Comparison of ENCODE assay signal across 9 cellular contexts in the genomic region with DNA sequence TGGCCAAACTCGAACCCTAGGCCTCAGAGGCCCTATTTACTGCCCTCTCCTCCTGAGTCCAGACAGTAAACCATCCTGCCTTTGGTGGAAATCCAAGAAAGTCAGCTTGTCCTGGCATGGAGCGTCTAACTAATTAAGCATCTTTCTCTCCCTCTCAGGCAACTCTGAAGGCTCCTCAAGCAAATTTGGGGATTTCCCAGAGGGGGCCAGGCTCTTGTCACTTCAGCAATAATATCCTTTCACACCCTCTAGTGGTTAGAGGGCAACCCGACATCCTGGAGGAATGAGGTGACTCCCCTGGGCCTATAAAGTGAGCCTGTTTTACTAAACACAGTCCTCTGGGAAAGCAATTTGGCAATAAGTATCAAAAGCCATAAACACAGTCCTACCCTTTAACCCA.
A peak's percentile ranks its signal among the peaks of the same experiment; 100 is the strongest.
DNase-seq lines count a peak whose midpoint lies in the region; ATAC-seq and TF ChIP-seq lines count a peak whose summit lies in the region.
"Had no signal": no experiment of that assay in that cellular context is flagged by ENCODE, and none has a peak within 500 bp of the region (broad histone marks: within the 10 kb centered on the region; RNA-seq: fewer than 3 reads in every experiment).

No MANE protein-coding gene starts in this region.

- H3K4me1 ChIP-seq in DOHH2 (ENCODE audit: control insufficient read depth, low read length) = 0 out of 2 replicates have a peak, but pooled peaks cover 3% of the 10 kb centered on the region
- peaks cover 4% of the 10 kb centered on the region for H3K4me1 ChIP-seq in adipocyte (ENCODE audit: control insufficient read depth, insufficient read depth, low read length)
- H3K4me1 ChIP-seq in mesenchymal stem cell (ENCODE audit: control insufficient read depth, insufficient read depth, low read depth, low read length) = no peaks in the 10 kb centered on the region
- no peaks in the 10 kb centered on the region for H3K4me1 ChIP-seq in ascending aorta
- H3K4me1 ChIP-seq: body of pancreas had no signal

- no peak overlapping the region for H4K91ac ChIP-seq in mesenchymal stem cell (ENCODE audit: low read length)

- H4K20me1 ChIP-seq in DOHH2 (ENCODE audit: control insufficient read depth, insufficient read depth, low read depth, low read length) (no peaks in the 10 kb centered on the region), SU-DHL-6 (ENCODE audit: low read depth, low read length) (no peaks in the 10 kb centered on the region)

- H3K27me3 ChIP-seq in DOHH2 (ENCODE audit: control insufficient read depth, low read length) = 0 out of 2 replicates have a peak, but pooled peaks cover 2% of the 10 kb centered on the region
- no peaks in the 10 kb centered on the region for H3K27me3 ChIP-seq in SU-DHL-6 (ENCODE audit: low read length)
- H3K27me3 ChIP-seq in adipocyte (replicated peaks; ENCODE audit: control insufficient read depth, insufficient read depth, low read length) = no peaks in the 10 kb centered on the region
- H3K27me3 ChIP-seq in mesenchymal stem cell (ENCODE audit: control insufficient read depth in 1 of 2, insufficient read depth in 1 of 2, low read length in 2 of 2) = peaks cover 3 to 8% of the 10 kb centered on the region in 2 experiments
- H3K27me3 ChIP-seq in ascending aorta = no peaks in the 10 kb centered on the region
- H3K27me3 ChIP-seq: body of pancreas had no signal

- DNase-seq in adipocyte (ENCODE audit: low read depth) = peak; percentile 73
- peak; percentile 61 for DNase-seq in mesenchymal stem cell
- DNase-seq in cortex of kidney (lab: John Stamatoyannopoulos, UW) = no peak
- no peak for DNase-seq in ascending aorta (ENCODE audit: low spot score in 2 of 2)

- H3K9me2 ChIP-seq in DOHH2 (replicated peaks; ENCODE audit: control insufficient read depth, low read length) (no peaks in the 10 kb centered on the region), SU-DHL-6 (replicated peaks; ENCODE audit: insufficient read depth, low read length) (no peaks in the 10 kb centered on the region)

- H3K14ac ChIP-seq in mesenchymal stem cell (ENCODE audit: low read length in 2 of 2) = no peak overlapping the region

- no peak overlapping the region for H2BK12ac ChIP-seq in mesenchymal stem cell (ENCODE audit: low read length in 2 of 2)

- no peak overlapping the region for H3K23ac ChIP-seq in mesenchymal stem cell (ENCODE audit: low read length in 2 of 2)

- peak; percentile 100 for ATAC-seq in GM21360 (IDR thresholded peaks at IDR 0.05; ENCODE audit: unreplicated experiment)
- ATAC-seq in HG03571 (IDR thresholded peaks at IDR 0.05; ENCODE audit: unreplicated experiment) = peak; percentile 95
- ATAC-seq: body of pancreas had no signal

- H3K36me3 ChIP-seq in DOHH2 (ENCODE audit: control insufficient read depth, low read length) (no peaks in the 10 kb centered on the region), SU-DHL-6 (ENCODE audit: low read length) (no peaks in the 10 kb centered on the region), adipocyte (ENCODE audit: control insufficient read depth, insufficient read depth, low read length, severe bottlenecking) (no peaks in the 10 kb centered on the region), mesenchymal stem cell (ENCODE audit: control insufficient read depth in 1 of 2, insufficient read depth in 2 of 2, low read depth in 1 of 2, low read length in 2 of 2) (no peaks in the 10 kb centered on the region), ascending aorta (no peaks in the 10 kb centered on the region)

- no peak overlapping the region for H3K4me2 ChIP-seq in DOHH2 (ENCODE audit: low read length)
- H3K4me2 ChIP-seq in SU-DHL-6 (ENCODE audit: low read depth, low read length, poor library complexity, severe bottlenecking) = no peak overlapping the region
- H3K4me2 ChIP-seq in mesenchymal stem cell (ENCODE audit: low read length, poor library complexity, severe bottlenecking) = no peak overlapping the region

- TF ChIP-seq CTCF in DOHH2 (IDR thresholded peaks at IDR 0.05; ENCODE audit: low read depth, low read length, poor library complexity, severe bottlenecking) = peak; percentile 53
- peak; percentile 76 for TF ChIP-seq CTCF in SU-DHL-6 (IDR thresholded peaks at IDR 0.05; ENCODE audit: insufficient read depth, low read length, poor library complexity, severe bottlenecking)
- no peak for TF ChIP-seq CTCF in ascending aorta (IDR thresholded peaks at IDR 0.05)

- H2BK5ac ChIP-seq in mesenchymal stem cell (ENCODE audit: low read depth, low read length, poor library complexity, severe bottlenecking) = no peak overlapping the region

- H3K79me1 ChIP-seq in mesenchymal stem cell (replicated peaks; ENCODE audit: low read length, poor library complexity, severe bottlenecking) = no peaks in the 10 kb centered on the region

- no peak overlapping the region for H2AFZ ChIP-seq in SU-DHL-6 (ENCODE audit: low read depth, low read length, severe bottlenecking)
- no peak overlapping the region for H2AFZ ChIP-seq in mesenchymal stem cell (ENCODE audit: low read depth, low read length)

- H3K79me2 ChIP-seq in DOHH2 (ENCODE audit: control insufficient read depth, low read length) (no peaks in the 10 kb centered on the region), SU-DHL-6 (ENCODE audit: insufficient read depth, low read length) (no peaks in the 10 kb centered on the region)

- H3K4me3 ChIP-seq in DOHH2 (ENCODE audit: low read length) = no peak overlapping the region
- no peak overlapping the region for H3K4me3 ChIP-seq in SU-DHL-6 (ENCODE audit: insufficient read depth, low read length, poor library complexity, severe bottlenecking)
- H3K4me3 ChIP-seq in adipocyte (ENCODE audit: low read length) = no peak overlapping the region
- no peak overlapping the region for H3K4me3 ChIP-seq in mesenchymal stem cell (ENCODE audit: insufficient read depth in 1 of 2, low read depth in 1 of 2, low read length in 2 of 2)
- H3K4me3 ChIP-seq in ascending aorta = no peak overlapping the region
- H3K4me3 ChIP-seq: body of pancreas had no signal

- H2BK120ac ChIP-seq in mesenchymal stem cell (ENCODE audit: low read depth, low read length) = no peak overlapping the region

- WGBS in mesenchymal stem cell = 53% methylated on average over 3 of the region's 3 CpGs

- H2BK15ac ChIP-seq in mesenchymal stem cell (ENCODE audit: low read depth, poor library complexity, severe bottlenecking) = no peak overlapping the region

- intact Hi-C loops in ascending aorta (cut with DNase I) = no loop called here

- H3K27ac ChIP-seq in DOHH2 (ENCODE audit: low read depth, low read length) (no peak overlapping the region), SU-DHL-6 (ENCODE audit: low read depth, low read length) (no peak overlapping the region), mesenchymal stem cell (ENCODE audit: low read length, poor library complexity, severe bottlenecking) (no peak overlapping the region), ascending aorta (no peak overlapping the region)
- H3K27ac ChIP-seq: body of pancreas had no signal

- H3K9ac ChIP-seq in SU-DHL-6 (ENCODE audit: low read length) (no peak overlapping the region), adipocyte (ENCODE audit: low read length) (no peak overlapping the region), mesenchymal stem cell (ENCODE audit: low read length) (no peak overlapping the region)

- no peak overlapping the region for H3K18ac ChIP-seq in mesenchymal stem cell (ENCODE audit: low read depth in 1 of 2, low read length in 2 of 2)

- H3K9me3 ChIP-seq in DOHH2 (ENCODE audit: control insufficient read depth, insufficient read depth, low read length) (peaks cover 8% of the 10 kb centered on the region), SU-DHL-6 (ENCODE audit: insufficient read depth, low read length) (no peaks in the 10 kb centered on the region), adipocyte (ENCODE audit: control insufficient read depth, low read length) (peaks cover 13% of the 10 kb centered on the region), mesenchymal stem cell (ENCODE audit: control insufficient read depth, low read length) (peaks cover 17% of the 10 kb centered on the region), ascending aorta (peaks cover 0 to 3% of the 10 kb centered on the region in 2 donors)

- no peak overlapping the region for H4K8ac ChIP-seq in mesenchymal stem cell (ENCODE audit: low read length)

- H3F3A ChIP-seq in DOHH2 (ENCODE audit: control insufficient read depth, insufficient read depth) (no peaks in the 10 kb centered on the region), SU-DHL-6 (ENCODE audit: insufficient read depth) (no peaks in the 10 kb centered on the region)

- no peak overlapping the region for H3K4ac ChIP-seq in mesenchymal stem cell (ENCODE audit: low read depth in 1 of 2, low read length in 2 of 2)

- H2AK5ac ChIP-seq in mesenchymal stem cell (ENCODE audit: low read length, severe bottlenecking) = no peak overlapping the region

Comparison
In these comparisons a context has a peak if more than half of its experiments do, and no peak if none do; other contexts are left out.
1. CTCF ChIP-seq: peak in DOHH2 (single experiment) and SU-DHL-6 (single experiment); none in ascending aorta (0 of 3).
2. DNase-seq: peak in adipocyte (single experiment) and mesenchymal stem cell (single experiment); none in cortex of kidney (single experiment) and ascending aorta (0 of 2).